1 cellular context compared by ENCODE assay signal in the genomic region with DNA sequence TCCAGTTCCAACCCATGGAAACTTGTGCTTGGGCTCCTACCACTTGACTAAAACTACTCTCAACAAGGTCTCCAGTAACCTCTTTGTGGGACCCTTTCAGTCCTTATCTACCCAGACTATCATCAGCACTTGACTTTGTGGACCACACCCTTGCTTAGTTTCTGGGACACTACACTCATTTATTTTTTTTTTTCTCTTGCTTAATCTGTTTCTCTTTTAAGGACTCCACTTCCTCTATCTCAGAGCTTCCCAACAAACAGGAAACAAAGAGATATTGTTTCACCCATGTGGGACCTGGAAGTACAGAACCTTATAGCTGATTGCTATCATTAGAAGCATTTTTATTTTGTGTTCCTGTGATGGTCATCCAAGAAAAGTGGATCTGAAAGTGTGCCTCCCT.
TF ChIP-seq lines count a peak whose summit lies in the region.

No MANE protein-coding gene starts in this region.

TF ChIP-seq in K562, 482 proteins besides CTCF, POLR2A, EP300 and RAD21 (continues in another document):
- TF ChIP-seq ZNF778 (CRISPR knock-in tag; IDR thresholded peaks at IDR 0.05) (no peak), ZBTB49 (CRISPR knock-in tag; IDR thresholded peaks at IDR 0.05; ENCODE audit: borderline replicate concordance) (no peak), HNRNPL (IDR thresholded peaks at IDR 0.05; ENCODE audit: low read depth, low read length) (no peak), ZNF165 (CRISPR knock-in tag; IDR thresholded peaks at IDR 0.05; ENCODE audit: borderline replicate concordance) (no peak), RBBP5 (IDR thresholded peaks at IDR 0.05; ENCODE audit: borderline replicate concordance, insufficient read depth, low read length, poor library complexity, severe bottlenecking) (no peak), CBX5 (IDR thresholded peaks at IDR 0.05; ENCODE audit: borderline replicate concordance, low read depth) (no peak), ZNF384 (IDR thresholded peaks at IDR 0.05; ENCODE audit: low read depth, low read length) (peak; percentile 17; the same call in 1 of the 2 replicates), ELF4 (CRISPR knock-in tag; IDR thresholded peaks at IDR 0.05) (no peak), ZNF584 (CRISPR knock-in tag; IDR thresholded peaks at IDR 0.05; ENCODE audit: low read depth) (no peak), SOX6 (IDR thresholded peaks at IDR 0.05) (peak; percentile 46; the same call in 1 of the 2 replicates), ZBTB43 (CRISPR knock-in tag; IDR thresholded peaks at IDR 0.05) (no peak), ZNF263 (CRISPR knock-in tag; IDR thresholded peaks at IDR 0.05; ENCODE audit: borderline replicate concordance) (no peak), ZNF121 (CRISPR knock-in tag; conservative IDR thresholded peaks at IDR 0.05) (no peak), MCM5 (IDR thresholded peaks at IDR 0.05; ENCODE audit: low read depth) (no peak), DIDO1 (tag; IDR thresholded peaks at IDR 0.05; ENCODE audit: low read depth) (no peak), ESRRA (IDR thresholded peaks at IDR 0.05; ENCODE audit: borderline replicate concordance, low read depth) (no peak), CEBPG (CRISPR knock-in tag; IDR thresholded peaks at IDR 0.05) (no peak), CEBPG (tag; conservative IDR thresholded peaks at IDR 0.05 in 1 of 2, IDR thresholded peaks at IDR 0.05 in 1 of 2) (0 out of 4 replicates have a peak, but pooled peaks of 1 of the 2 experiments have one; percentile 37), STAT6 (CRISPR knock-in tag; IDR thresholded peaks at IDR 0.05) (no peak), MBD1 (CRISPR knock-in tag; IDR thresholded peaks at IDR 0.05) (no peak), NELFE (IDR thresholded peaks at IDR 0.05; ENCODE audit: insufficient read depth, insufficient read length) (no peak), BRCA1 (IDR thresholded peaks at IDR 0.05) (no peak), BRCA1 (CRISPR knock-in tag; IDR thresholded peaks at IDR 0.05) (no peak), ZNF12 (CRISPR knock-in tag; IDR thresholded peaks at IDR 0.05) (no peak), ZNF780A (CRISPR knock-in tag; IDR thresholded peaks at IDR 0.05) (no peak), GATA2 (CRISPR knock-in tag; IDR thresholded peaks at IDR 0.05) (no peak), TCF7 (IDR thresholded peaks at IDR 0.05; ENCODE audit: borderline replicate concordance) (no peak), EGR1 (conservative IDR thresholded peaks at IDR 0.05) (no peak), CUX1 (CRISPR knock-in tag; IDR thresholded peaks at IDR 0.05) (no peak), LARP7 (IDR thresholded peaks at IDR 0.05) (no peak), SMARCB1 (IDR thresholded peaks at IDR 0.05; ENCODE audit: insufficient read length, low read depth) (no peak), MIER1 (IDR thresholded peaks at IDR 0.05; ENCODE audit: low read depth) (no peak), SP1 (CRISPR knock-in tag; IDR thresholded peaks at IDR 0.05) (no peak), SMAD2 (IDR thresholded peaks at IDR 0.05; ENCODE audit: low read depth, low read length) (no peak), THRAP3 (IDR thresholded peaks at IDR 0.05; ENCODE audit: borderline replicate concordance) (no peak), SPI1 (IDR thresholded peaks at IDR 0.05; ENCODE audit: borderline replicate concordance, low read depth, low read length) (peak; percentile 55; the same call in 1 of the 2 replicates), THRA (IDR thresholded peaks at IDR 0.05) (no peak), PHB (CRISPR knock-in tag; IDR thresholded peaks at IDR 0.05) (no peak), SRSF3 (IDR thresholded peaks at IDR 0.05; ENCODE audit: insufficient read depth, low read length) (no peak), NR3C1 (CRISPR knock-in tag; IDR thresholded peaks at IDR 0.05) (no peak), FOXJ2 (tag; IDR thresholded peaks at IDR 0.05) (peak; percentile 51; the same call in 1 of the 2 replicates), ZSCAN32 (CRISPR knock-in tag; IDR thresholded peaks at IDR 0.05) (no peak)
- TF ChIP-seq, protein P1, sequence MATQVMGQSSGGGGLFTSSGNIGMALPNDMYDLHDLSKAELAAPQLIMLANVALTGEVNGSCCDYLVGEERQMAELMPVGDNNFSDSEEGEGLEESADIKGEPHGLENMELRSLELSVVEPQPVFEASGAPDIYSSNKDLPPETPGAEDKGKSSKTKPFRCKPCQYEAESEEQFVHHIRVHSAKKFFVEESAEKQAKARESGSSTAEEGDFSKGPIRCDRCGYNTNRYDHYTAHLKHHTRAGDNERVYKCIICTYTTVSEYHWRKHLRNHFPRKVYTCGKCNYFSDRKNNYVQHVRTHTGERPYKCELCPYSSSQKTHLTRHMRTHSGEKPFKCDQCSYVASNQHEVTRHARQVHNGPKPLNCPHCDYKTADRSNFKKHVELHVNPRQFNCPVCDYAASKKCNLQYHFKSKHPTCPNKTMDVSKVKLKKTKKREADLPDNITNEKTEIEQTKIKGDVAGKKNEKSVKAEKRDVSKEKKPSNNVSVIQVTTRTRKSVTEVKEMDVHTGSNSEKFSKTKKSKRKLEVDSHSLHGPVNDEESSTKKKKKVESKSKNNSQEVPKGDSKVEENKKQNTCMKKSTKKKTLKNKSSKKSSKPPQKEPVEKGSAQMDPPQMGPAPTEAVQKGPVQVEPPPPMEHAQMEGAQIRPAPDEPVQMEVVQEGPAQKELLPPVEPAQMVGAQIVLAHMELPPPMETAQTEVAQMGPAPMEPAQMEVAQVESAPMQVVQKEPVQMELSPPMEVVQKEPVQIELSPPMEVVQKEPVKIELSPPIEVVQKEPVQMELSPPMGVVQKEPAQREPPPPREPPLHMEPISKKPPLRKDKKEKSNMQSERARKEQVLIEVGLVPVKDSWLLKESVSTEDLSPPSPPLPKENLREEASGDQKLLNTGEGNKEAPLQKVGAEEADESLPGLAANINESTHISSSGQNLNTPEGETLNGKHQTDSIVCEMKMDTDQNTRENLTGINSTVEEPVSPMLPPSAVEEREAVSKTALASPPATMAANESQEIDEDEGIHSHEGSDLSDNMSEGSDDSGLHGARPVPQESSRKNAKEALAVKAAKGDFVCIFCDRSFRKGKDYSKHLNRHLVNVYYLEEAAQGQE (CRISPR knock-in tag; IDR thresholded peaks at IDR 0.05; ENCODE audit: low read depth): no peak
- TF ChIP-seq, protein P2, sequence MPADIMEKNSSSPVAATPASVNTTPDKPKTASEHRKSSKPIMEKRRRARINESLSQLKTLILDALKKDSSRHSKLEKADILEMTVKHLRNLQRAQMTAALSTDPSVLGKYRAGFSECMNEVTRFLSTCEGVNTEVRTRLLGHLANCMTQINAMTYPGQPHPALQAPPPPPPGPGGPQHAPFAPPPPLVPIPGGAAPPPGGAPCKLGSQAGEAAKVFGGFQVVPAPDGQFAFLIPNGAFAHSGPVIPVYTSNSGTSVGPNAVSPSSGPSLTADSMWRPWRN (IDR thresholded peaks at IDR 0.05; ENCODE audit: low read depth): no peak
